Comparison of ENCODE assay signal across 8 cellular contexts in genomic region chr1:228236744-228237143, GRCh38. TPM values are rescaled to one million over a fixed set of nuclear protein-coding genes. Genes with fewer than 3 reads are reported as not detected.
DNase-seq lines count a peak whose midpoint lies in the region; ATAC-seq and TF ChIP-seq lines count a peak whose summit lies in the region.
"Had no signal": no experiment of that assay in that cellular context is flagged by ENCODE, and none has a peak within 500 bp of the region (broad histone marks: within the 10 kb centered on the region; RNA-seq: fewer than 3 reads in every experiment).

No MANE protein-coding gene starts in this region.

- no peak overlapping the region for H3K4me3 Mint-ChIP-seq in neural crest cell
- H3K4me3 Mint-ChIP-seq: T-helper 1 cell treated with Interleukin-12 subunit alpha and Interleukin-12 subunit beta and Interleukin-4 antibody, amounts not matched to agents 30 μg/mL and 1 μg/mL, for 36 hours had no signal

- H3K4me3 ChIP-seq in Loucy (ENCODE audit: low read length, poor library complexity, severe bottlenecking) = no peak overlapping the region

- no peak overlapping the region for H2AFZ ChIP-seq in Loucy (ENCODE audit: low read length)

- H3F3A ChIP-seq in Loucy (ENCODE audit: low read depth) = no peaks in the 10 kb centered on the region

- H3K4me2 ChIP-seq in Loucy (ENCODE audit: low read depth, low read length, poor library complexity, severe bottlenecking) = no peak overlapping the region

- H3K79me2 ChIP-seq in Loucy (ENCODE audit: insufficient read depth, low read length) = no peaks in the 10 kb centered on the region

- peaks cover 24% of the 10 kb centered on the region; the same call in 1 of the 2 replicates for H3K36me3 ChIP-seq in Loucy (ENCODE audit: insufficient read depth, low read length)

- DNase-seq in GM04504 (ENCODE audit: low read depth) = peak; percentile 28
- peak; percentile 83 for DNase-seq in dermis blood vessel endothelial cell
- DNase-seq in neural crest cell (ENCODE audit: low read depth, low spot score) = peak; percentile 45
- no peak for DNase-seq in NCI-H524 treated with DMSO at 0.1 percent for 48 hours (lab: John Stamatoyannopoulos, UW)
- DNase-seq in NCI-H345 treated with DMSO at 0.1 percent for 48 hours (lab: John Stamatoyannopoulos, UW; ENCODE audit: unreplicated experiment) = no peak

- H3K9ac ChIP-seq in Loucy (ENCODE audit: low read depth, low read length, poor library complexity, severe bottlenecking) = no peak overlapping the region

- H3K4me1 ChIP-seq in Loucy (ENCODE audit: insufficient read depth, low read length, poor library complexity, severe bottlenecking) = no peaks in the 10 kb centered on the region

- ATAC-seq in HG03025 (IDR thresholded peaks at IDR 0.05; ENCODE audit: low FRiP score, unreplicated experiment) = no peak

- H3K9me2 ChIP-seq in Loucy (replicated peaks; ENCODE audit: low read depth, low read length) = no peaks in the 10 kb centered on the region

- H3K9me3 ChIP-seq in Loucy (ENCODE audit: insufficient read depth, low read depth, low read length) = no peaks in the 10 kb centered on the region; the same call in 1 of the 2 replicates

- TF ChIP-seq CTCF in Loucy (conservative IDR thresholded peaks at IDR 0.05; ENCODE audit: low read length) (peak; percentile 74), neural crest cell (conservative IDR thresholded peaks at IDR 0.05) (peak; percentile 52)

- no peak overlapping the region for H3K27ac Mint-ChIP-seq in neural crest cell (ENCODE audit: unreplicated experiment)
- H3K27ac Mint-ChIP-seq: T-helper 1 cell treated with Interleukin-12 subunit alpha and Interleukin-12 subunit beta and Interleukin-4 antibody, amounts not matched to agents 30 μg/mL and 1 μg/mL, for 36 hours had no signal

- peaks cover 32% of the 10 kb centered on the region for H3K9me3 Mint-ChIP-seq in neural crest cell

- no peaks in the 10 kb centered on the region for H3K4me1 Mint-ChIP-seq in neural crest cell

- peaks cover 77% of the 10 kb centered on the region for H3K36me3 Mint-ChIP-seq in neural crest cell (ENCODE audit: low read depth)

- H4K20me1 ChIP-seq in Loucy (ENCODE audit: insufficient read depth, low read length, poor library complexity, severe bottlenecking) = no peaks in the 10 kb centered on the region

- no peaks in the 10 kb centered on the region for H3K27me3 ChIP-seq in Loucy (ENCODE audit: insufficient read depth, low read length, poor library complexity, severe bottlenecking)

- H3K27me3 Mint-ChIP-seq in neural crest cell (ENCODE audit: low read depth) = no peaks in the 10 kb centered on the region

RNA-seq across cellular contexts. Expression of gene OBSCN, which starts 28.9 kb away (rescaled TPM):
- total RNA-seq in dermis blood vessel endothelial cell (4.4 and 9.5 TPM in 2 replicates), neural crest cell (40.1 and 46.5 TPM in 2 replicates)

Comparison
In these comparisons a context has a peak if more than half of its experiments do, and no peak if none do; other contexts are left out.
1. DNase-seq: peak in GM04504 (single experiment), dermis blood vessel endothelial cell (single experiment) and neural crest cell (single experiment); none in NCI-H524 treated with DMSO at 0.1 percent for 48 hours (single experiment) and NCI-H345 treated with DMSO at 0.1 percent for 48 hours (single experiment).